10 cellular contexts compared by ENCODE assay signal in genomic region chr14:51554953-51555352, GRCh38.
DNase-seq lines count a peak whose midpoint lies in the region; ATAC-seq and TF ChIP-seq lines count a peak whose summit lies in the region.
"Had no signal": no experiment of that assay in that cellular context is flagged by ENCODE, and none has a peak within 500 bp of the region (broad histone marks: within the 10 kb centered on the region; RNA-seq: fewer than 3 reads in every experiment).

No MANE protein-coding gene starts in this region.

- no peaks in the 10 kb centered on the region for H3F3A ChIP-seq in neural progenitor cell (ENCODE audit: low read depth)

- H3K4me2 ChIP-seq in neural progenitor cell, result no peak overlapping the region

- no peak overlapping the region for H3K4me3 Mint-ChIP-seq in chondrocyte (ENCODE audit: unreplicated experiment)
- no peak overlapping the region for H3K4me3 Mint-ChIP-seq in neural progenitor cell
- no peak overlapping the region for H3K4me3 Mint-ChIP-seq in T-helper 17 cell

- H3K27me3 ChIP-seq in neural progenitor cell, result no peaks in the 10 kb centered on the region

- ATAC-seq in T-helper 17 cell (no peak), GM21723 (IDR thresholded peaks at IDR 0.05; ENCODE audit: unreplicated experiment) (no peak), HG03457 (IDR thresholded peaks at IDR 0.05; ENCODE audit: unreplicated experiment) (no peak)

- no peak overlapping the region for H3K4me3 ChIP-seq in GM12864 (ENCODE audit: low read depth, low read length)
- no peak overlapping the region for H3K4me3 ChIP-seq in neural progenitor cell

- H3K9ac ChIP-seq in neural progenitor cell, result no peak overlapping the region

- H2AFZ ChIP-seq in neural progenitor cell (replicated peaks), result no peak overlapping the region

- H3K9me3 ChIP-seq in neural progenitor cell (ENCODE audit: low read depth), result no peaks in the 10 kb centered on the region
- no peaks in the 10 kb centered on the region for H3K9me3 ChIP-seq in T-helper 17 cell (ENCODE audit: control insufficient read depth, low read length, poor library complexity, severe bottlenecking)

- no peaks in the 10 kb centered on the region for H3K79me2 ChIP-seq in neural progenitor cell (ENCODE audit: low read depth)

- H4K20me1 ChIP-seq in neural progenitor cell (ENCODE audit: low read depth), result no peaks in the 10 kb centered on the region

- no peaks in the 10 kb centered on the region for H3K4me1 ChIP-seq in neural progenitor cell

- no peaks in the 10 kb centered on the region for H3K36me3 ChIP-seq in neural progenitor cell

- H3K4me1 Mint-ChIP-seq in chondrocyte (ENCODE audit: low read depth), result peaks cover 37% of the 10 kb centered on the region
- H3K4me1 Mint-ChIP-seq in neural progenitor cell, result no peaks in the 10 kb centered on the region
- no peaks in the 10 kb centered on the region for H3K4me1 Mint-ChIP-seq in T-helper 17 cell

- H3K27ac Mint-ChIP-seq in chondrocyte (ENCODE audit: unreplicated experiment) (peak overlapping the region; percentile 88), neural progenitor cell (no peak overlapping the region), T-helper 17 cell (no peak overlapping the region)

- TF ChIP-seq CTCF in GM12864 (IDR thresholded peaks at IDR 0.05; ENCODE audit: low read depth, low read length, missing control alignments) (peak; percentile 25), chondrocyte (IDR thresholded peaks at IDR 0.05) (peak; percentile 66), neural progenitor cell (IDR thresholded peaks at IDR 0.05) (peak; percentile 13)

- H3K36me3 Mint-ChIP-seq in chondrocyte (ENCODE audit: low read depth), result no peaks in the 10 kb centered on the region
- no peaks in the 10 kb centered on the region for H3K36me3 Mint-ChIP-seq in neural progenitor cell
- H3K36me3 Mint-ChIP-seq in T-helper 17 cell (ENCODE audit: low read depth), result no peaks in the 10 kb centered on the region

- DNase-seq in GM12864 (ENCODE audit: low read depth) (no peak), NCI-H2171 treated with DMSO at 0.1 percent for 48 hours (lab: John Stamatoyannopoulos, UW) (peak; percentile 64), chondrocyte (ENCODE audit: low spot score) (no peak), neural progenitor cell (ENCODE audit: low spot score) (peak; percentile 10), T-helper 17 cell (no peak)
- DNase-seq in activated naive CD4-positive, alpha-beta T cell treated with Interleukin-2 at 50 U/mL for 16 hours, result no peak
- DNase-seq: activated CD4-positive, alpha-beta T cell treated with anti-CD3 and anti-CD28 coated beads for 48 hours; small intestine had no signal

- H3K27ac ChIP-seq in neural progenitor cell, result no peak overlapping the region

- H3K27me3 Mint-ChIP-seq in chondrocyte (ENCODE audit: low read depth), result no peaks in the 10 kb centered on the region
- H3K27me3 Mint-ChIP-seq in neural progenitor cell (ENCODE audit: insufficient read depth, low read depth), result peaks cover 2% of the 10 kb centered on the region
- H3K27me3 Mint-ChIP-seq in T-helper 17 cell, result peaks cover 36% of the 10 kb centered on the region

- H3K9me3 Mint-ChIP-seq in chondrocyte (ENCODE audit: low read depth), result no peaks in the 10 kb centered on the region
- peaks cover 4% of the 10 kb centered on the region for H3K9me3 Mint-ChIP-seq in neural progenitor cell

Comparison
In these comparisons a context has a peak if more than half of its experiments do, and no peak if none do; other contexts are left out.
1. DNase-seq: peak in NCI-H2171 treated with DMSO at 0.1 percent for 48 hours (single experiment) and neural progenitor cell (single experiment); none in GM12864 (single experiment), chondrocyte (single experiment), activated naive CD4-positive, alpha-beta T cell treated with Interleukin-2 at 50 U/mL for 16 hours (single experiment) and T-helper 17 cell (0 of 3).
2. CTCF ChIP-seq: peak in every context shown above with its lines; median percentile 66 in chondrocyte; 25 in GM12864; 13 in neural progenitor cell.